ENCODE assay signal across 28 cellular contexts in genomic region chr2:105563000-105563719, GRCh38.
"Had no signal": no experiment of that assay in that cellular context is flagged by ENCODE, and none has a peak within 500 bp of the region (broad histone marks: within the 10 kb centered on the region; RNA-seq: fewer than 3 reads in every experiment).

No MANE protein-coding gene starts in this region.

- H3K36me3 Mint-ChIP-seq: natural killer cell treated with Interleukin-12 subunit alpha and Interleukin-12 subunit beta and Interleukin-15 and Interleukin-18, amount 100 ng/mL, for 72 hours; stimulated activated effector memory CD8-positive, alpha-beta T cell treated with anti-CD3 and anti-CD28 coated beads, Interleukin-12 subunit alpha, Interleukin-12 subunit beta, amount 100 ng/mL, for 72 hours had no signal

- DNase-seq: kidney; left colon; left lung; lower lobe of right lung; mammary epithelial cell; mesenchymal stem cell; midbrain; mucosa of descending colon; naive thymus-derived CD4-positive, alpha-beta T cell; pancreas; posterior cingulate gyrus; retina; right cardiac atrium; sigmoid colon; small intestine; spleen; stimulated activated CD4-positive, alpha-beta T cell treated with anti-CD3 and anti-CD28 coated beads, Interleukin-4, amount 100 ng/mL, for 24 hours; stimulated activated naive CD4-positive, alpha-beta T cell; tibial artery; trophoblast cell; upper lobe of right lung had no signal

- ATAC-seq: left colon; left lung; lower lobe of right lung; mucosa of descending colon; naive thymus-derived CD4-positive, alpha-beta T cell; natural killer cell treated with Interleukin-12 subunit alpha and Interleukin-12 subunit beta and Interleukin-15 and Interleukin-18, amount 100 ng/mL, for 72 hours; pancreas; right cardiac atrium; stimulated activated effector memory CD8-positive, alpha-beta T cell treated with anti-CD3 and anti-CD28 coated beads, Interleukin-12 subunit alpha, Interleukin-12 subunit beta, amount 100 ng/mL, for 72 hours; upper lobe of right lung had no signal

- H3K27ac ChIP-seq: hepatocyte, left lung, lower lobe of right lung, pancreas, prostate gland, sigmoid colon, spleen, suprapubic skin, thoracic aorta, tibial artery, upper lobe of right lung had no signal

- H3K36me3 ChIP-seq: left lung, lower lobe of right lung, pancreas, prostate gland, sigmoid colon, spleen, suprapubic skin, thoracic aorta, tibial artery, upper lobe of right lung had no signal

- H3K4me3 Mint-ChIP-seq: naive thymus-derived CD4-positive, alpha-beta T cell; natural killer cell treated with Interleukin-12 subunit alpha and Interleukin-12 subunit beta and Interleukin-15 and Interleukin-18, amount 100 ng/mL, for 72 hours; stimulated activated effector memory CD8-positive, alpha-beta T cell treated with anti-CD3 and anti-CD28 coated beads, Interleukin-12 subunit alpha, Interleukin-12 subunit beta, amount 100 ng/mL, for 72 hours; stimulated activated naive CD8-positive, alpha-beta T cell treated with anti-CD3 and anti-CD28 coated beads, Interleukin-15, Interleukin-2, amounts not matched to agents 100 ng/mL and 50 ng/mL, for 24 hours had no signal

- H3K9me3 Mint-ChIP-seq: natural killer cell treated with Interleukin-12 subunit alpha and Interleukin-12 subunit beta and Interleukin-15 and Interleukin-18, amount 100 ng/mL, for 72 hours; stimulated activated effector memory CD8-positive, alpha-beta T cell treated with anti-CD3 and anti-CD28 coated beads, Interleukin-12 subunit alpha, Interleukin-12 subunit beta, amount 100 ng/mL, for 72 hours; stimulated activated naive CD8-positive, alpha-beta T cell treated with anti-CD3 and anti-CD28 coated beads, Interleukin-15, Interleukin-2, amounts not matched to agents 100 ng/mL and 50 ng/mL, for 24 hours had no signal

- H3K27ac Mint-ChIP-seq: naive thymus-derived CD4-positive, alpha-beta T cell; natural killer cell treated with Interleukin-12 subunit alpha and Interleukin-12 subunit beta and Interleukin-15 and Interleukin-18, amount 100 ng/mL, for 72 hours; stimulated activated effector memory CD8-positive, alpha-beta T cell treated with anti-CD3 and anti-CD28 coated beads, Interleukin-12 subunit alpha, Interleukin-12 subunit beta, amount 100 ng/mL, for 72 hours; stimulated activated naive CD8-positive, alpha-beta T cell treated with anti-CD3 and anti-CD28 coated beads, Interleukin-15, Interleukin-2, amounts not matched to agents 100 ng/mL and 50 ng/mL, for 24 hours had no signal

- H3K4me3 ChIP-seq: hepatocyte, left lung, lower lobe of right lung, mucosa of descending colon, pancreas, prostate gland, sigmoid colon, spleen, suprapubic skin, thoracic aorta, tibial artery, upper lobe of right lung had no signal

- H3K27me3 ChIP-seq: hepatocyte, pancreas, suprapubic skin, upper lobe of right lung had no signal

- H3K4me1 ChIP-seq: left lung, lower lobe of right lung, pancreas, prostate gland, spleen, suprapubic skin, upper lobe of right lung had no signal

- H3K9me3 ChIP-seq: left lung, lower lobe of right lung, mucosa of descending colon, pancreas, prostate gland, sigmoid colon, spleen, suprapubic skin, thoracic aorta, tibial artery, upper lobe of right lung had no signal
